23 cellular contexts compared by ENCODE assay signal in the genomic region with DNA sequence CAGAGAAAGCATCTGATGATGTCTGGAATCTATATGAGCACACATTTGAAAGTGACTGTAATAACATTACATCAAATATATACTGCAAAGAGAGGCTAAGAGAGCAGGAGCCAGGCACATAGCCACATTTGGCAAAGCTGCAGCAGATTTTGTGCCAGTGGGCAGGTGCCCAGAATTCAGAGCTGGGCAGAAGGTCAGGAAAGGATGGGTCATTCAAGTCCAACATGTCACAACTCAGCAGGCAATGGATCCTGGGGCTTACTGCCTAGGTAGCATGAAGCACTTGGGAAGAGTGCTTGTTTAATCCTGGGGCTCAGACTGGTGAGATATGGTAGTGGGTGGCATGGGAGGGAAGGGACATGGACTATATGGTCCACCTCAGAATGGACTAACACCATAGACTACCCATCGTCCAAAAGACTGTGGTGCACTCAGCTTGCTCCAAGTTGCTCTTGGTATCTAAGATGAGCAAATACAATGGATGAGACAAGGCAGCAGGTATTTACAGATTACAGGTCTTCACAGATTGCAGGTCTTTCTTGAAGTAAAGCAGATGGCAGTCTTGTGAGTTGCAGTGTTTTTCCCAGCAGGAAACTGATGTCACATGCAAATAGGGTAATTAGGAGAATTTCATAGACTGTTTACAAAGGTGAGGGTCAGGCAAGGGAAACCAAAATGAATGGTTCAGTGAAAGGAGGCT. TPM values are rescaled to one million over a fixed set of nuclear protein-coding genes. Genes with fewer than 3 reads are reported as not detected.
A peak's percentile ranks its signal among the peaks of the same experiment; 100 is the strongest.
DNase-seq lines count a peak whose midpoint lies in the region; ATAC-seq lines count a peak whose summit lies in the region.
"Had no signal": no experiment of that assay in that cellular context is flagged by ENCODE, and none has a peak within 500 bp of the region (broad histone marks: within the 10 kb centered on the region; RNA-seq: fewer than 3 reads in every experiment).

No MANE protein-coding gene starts in this region.

- no peak overlapping the region for H3K4me3 Mint-ChIP-seq in CD4-positive, alpha-beta memory T cell
- H3K4me3 Mint-ChIP-seq: activated CD4-positive, alpha-beta memory T cell treated with anti-CD3 and anti-CD28 coated beads, Interleukin-2, amount 10 ng/mL, durations not matched to agents 7 days and 5 days; activated T-cell treated with anti-CD3 and anti-CD28 coated beads, Interleukin-2, amount 50 U/mL, for 72 hours; brain; nephron progenitor cell; stimulated activated effector memory CD8-positive, alpha-beta T cell treated with anti-CD3 and anti-CD28 coated beads, Interleukin-12 subunit alpha, Interleukin-12 subunit beta, amount 100 ng/mL, for 72 hours had no signal

- no peaks in the 10 kb centered on the region for H3K9me3 ChIP-seq in CD4-positive, alpha-beta memory T cell (ENCODE audit: control insufficient read depth in 1 of 2, low read length in 2 of 2)
- H3K9me3 ChIP-seq: thoracic aorta had no signal

- no peaks in the 10 kb centered on the region for H3K27me3 Mint-ChIP-seq in CD4-positive, alpha-beta memory T cell
- H3K27me3 Mint-ChIP-seq: activated CD4-positive, alpha-beta memory T cell treated with anti-CD3 and anti-CD28 coated beads, Interleukin-2, amount 10 ng/mL, durations not matched to agents 7 days and 5 days had no signal

- peaks cover 27% of the 10 kb centered on the region for H3K4me1 ChIP-seq in CD4-positive, alpha-beta memory T cell (ENCODE audit: insufficient read depth, low read length)

- H3K9me3 Mint-ChIP-seq in CD4-positive, alpha-beta memory T cell: peaks cover 0 to 11% (median 2%) of the 10 kb centered on the region in 8 donors

- no peak for ATAC-seq in HG03280 (IDR thresholded peaks at IDR 0.05; ENCODE audit: unreplicated experiment)
- ATAC-seq: GM12878 had no signal

- H3K27ac ChIP-seq in CD4-positive, alpha-beta memory T cell (ENCODE audit: low read depth, low read length): no peak overlapping the region
- H3K27ac ChIP-seq: thoracic aorta had no signal

- DNase-seq in CD4-positive, alpha-beta memory T cell: no peak
- peak; percentile 40 for DNase-seq in NCI-H2196 treated with DMSO at 0.1 percent for 48 hours (lab: John Stamatoyannopoulos, UW; ENCODE audit: unreplicated experiment)
- DNase-seq in cerebellum (ENCODE audit: low spot score): peak; percentile 81
- peak; percentile 31 for DNase-seq in medulla oblongata (ENCODE audit: extremely low spot score)
- no peak for DNase-seq in NCI-H510A treated with DMSO at 0.1 percent for 48 hours (lab: John Stamatoyannopoulos, UW)
- DNase-seq in NCI-H146 treated with DMSO at 0.1 percent for 48 hours (lab: John Stamatoyannopoulos, UW; ENCODE audit: unreplicated experiment): no peak
- DNase-seq in COR-L47 (lab: John Stamatoyannopoulos, UW): no peak
- DNase-seq: activated CD4-positive, alpha-beta memory T cell treated with anti-CD3 and anti-CD28 coated beads, Interleukin-2, amount 10 ng/mL, durations not matched to agents 7 days and 5 days; AML-193; glutamatergic neuron; KBM-7; NCI-H1105 treated with DMSO at 0.1 percent for 48 hours; NCI-H2227 treated with DMSO at 0.1 percent for 48 hours; nephron progenitor cell; T-helper 1 cell had no signal

- intact Hi-C loops in CD4-positive, alpha-beta memory T cell (cut with micrococcal nuclease): no loop called here

- CTCF ChIA-PET in CD4-positive, alpha-beta memory T cell (lab: Charles Lee; ENCODE audit: partially characterized antibody): no interaction called here

- POLR2A ChIA-PET in CD4-positive, alpha-beta memory T cell (lab: Charles Lee; ENCODE audit: partially characterized antibody): no interaction called here

- H3K4me1 Mint-ChIP-seq in CD4-positive, alpha-beta memory T cell: peaks cover 29 to 34% (median 30%) of the 10 kb centered on the region in 4 donors
- H3K4me1 Mint-ChIP-seq: brain had no signal

- peak overlapping the region in 4 of 7 donors; percentile 39 to 75 (median 55) for H3K27ac Mint-ChIP-seq in CD4-positive, alpha-beta memory T cell
- H3K27ac Mint-ChIP-seq: activated CD4-positive, alpha-beta memory T cell treated with anti-CD3 and anti-CD28 coated beads, Interleukin-2, amount 10 ng/mL, durations not matched to agents 7 days and 5 days; activated naive CD4-positive, alpha-beta T cell treated with anti-CD3 and anti-CD28 coated beads, Interleukin-2, amount 50 U/mL, for 72 hours; brain; nephron progenitor cell; stimulated activated effector memory CD8-positive, alpha-beta T cell treated with anti-CD3 and anti-CD28 coated beads, Interleukin-12 subunit alpha, Interleukin-12 subunit beta, amount 100 ng/mL, for 72 hours had no signal

- peaks cover 0 to 1% of the 10 kb centered on the region in 2 donors for H3K36me3 Mint-ChIP-seq in CD4-positive, alpha-beta memory T cell
- H3K36me3 Mint-ChIP-seq: brain; stimulated activated effector memory CD8-positive, alpha-beta T cell treated with anti-CD3 and anti-CD28 coated beads, Interleukin-12 subunit alpha, Interleukin-12 subunit beta, amount 100 ng/mL, for 72 hours had no signal

- H3K36me3 ChIP-seq in CD4-positive, alpha-beta memory T cell (ENCODE audit: insufficient read depth, low read length): no peaks in the 10 kb centered on the region
- H3K36me3 ChIP-seq: thoracic aorta had no signal

- H3K4me3 ChIP-seq in CD4-positive, alpha-beta memory T cell (ENCODE audit: low read length in 2 of 2): no peak overlapping the region
- H3K4me3 ChIP-seq: GM12878, lung, thoracic aorta had no signal

- no peaks in the 10 kb centered on the region for H3K27me3 ChIP-seq in CD4-positive, alpha-beta memory T cell (ENCODE audit: insufficient read depth, low read length)

RNA-seq across cellular contexts. Expression of a gene that starts 31.2 kb away (rescaled TPM):
- 10 to 100 TPM; 13.6 to 16.3 TPM for total RNA-seq in CD4-positive, alpha-beta memory T cell
- polyA plus RNA-seq in CD4-positive, alpha-beta memory T cell: 10 to 100 TPM; 20.2 to 22.0 TPM
- total RNA-seq in cerebellum: 3.2 TPM

Comparison
In these comparisons a context has a peak if more than half of its experiments do, and no peak if none do; other contexts are left out.
1. DNase-seq: peak in NCI-H2196 treated with DMSO at 0.1 percent for 48 hours (single experiment), cerebellum (single experiment) and medulla oblongata (single experiment); none in CD4-positive, alpha-beta memory T cell (0 of 5), NCI-H510A treated with DMSO at 0.1 percent for 48 hours (single experiment), NCI-H146 treated with DMSO at 0.1 percent for 48 hours (single experiment) and COR-L47 (single experiment).